In genomic region chr6:36028088-36028886, GRCh38 we compare ENCODE assay signal across 8 cellular contexts. TPM values are rescaled to one million over a fixed set of nuclear protein-coding genes. Genes with fewer than 3 reads are reported as not detected.
DNase-seq lines count a peak whose midpoint lies in the region; ATAC-seq lines count a peak whose summit lies in the region.

No MANE protein-coding gene starts in this region.

- peak overlapping the region; percentile 90 for H3K4me3 ChIP-seq in ectodermal cell (ENCODE audit: insufficient read depth, low read depth, low read length)

- peaks cover 11% of the 10 kb centered on the region for H3K4me1 ChIP-seq in ectodermal cell (ENCODE audit: control insufficient read depth, insufficient read depth, low read length)

- peak; percentile 31 for ATAC-seq in GM21528 (IDR thresholded peaks at IDR 0.05; ENCODE audit: low FRiP score, unreplicated experiment)

- H3K27ac Mint-ChIP-seq in IgD-negative memory B cell, result peak overlapping the region; percentile 5 to 63 (median 41)

- 0% methylated on average over 45 of the region's 45 CpGs for WGBS in ectodermal cell, 2 experiments

- H3K27ac ChIP-seq in ectodermal cell (ENCODE audit: insufficient read depth, low read depth, low read length, poor library complexity, severe bottlenecking), result peak overlapping the region; percentile 77

- peaks cover 22% of the 10 kb centered on the region for H3K27me3 ChIP-seq in ectodermal cell (ENCODE audit: control insufficient read depth, insufficient read depth, low read length, poor library complexity, severe bottlenecking)

- H3K4me1 Mint-ChIP-seq in IgD-negative memory B cell, result peaks cover 29 to 36% (median 29%) of the 10 kb centered on the region in 3 donors

- peak overlapping the region; percentile 80 to 98 (median 92) for H3K4me3 Mint-ChIP-seq in IgD-negative memory B cell

- no peaks in the 10 kb centered on the region for H3K9me3 Mint-ChIP-seq in IgD-negative memory B cell

- DNase-seq in DMS53 (lab: John Stamatoyannopoulos, UW) (peak; percentile 74), medulla oblongata (ENCODE audit: extremely low spot score) (peak; percentile 38), COLO829 (ENCODE audit: low spot score) (no peak)
- DNase-seq in activated CD4-positive, alpha-beta T cell treated with anti-CD3 and anti-CD28 coated beads for 4 hours, result peak; percentile 30 to 55
- peak; percentile 19 for DNase-seq in stimulated activated CD8-positive, alpha-beta memory T cell treated with anti-CD3 and anti-CD28 coated beads, Interleukin-12 subunit alpha, Interleukin-12 subunit beta, amount 100 ng/mL, for 1 hour (ENCODE audit: low read depth)

- peaks cover 18% of the 10 kb centered on the region for H3K27me3 Mint-ChIP-seq in IgD-negative memory B cell

- H3K9me3 ChIP-seq in ectodermal cell (ENCODE audit: control insufficient read depth, low read length), result no peaks in the 10 kb centered on the region

- H3K36me3 Mint-ChIP-seq in IgD-negative memory B cell, result no peaks in the 10 kb centered on the region

- no peaks in the 10 kb centered on the region for H3K36me3 ChIP-seq in ectodermal cell (ENCODE audit: control insufficient read depth, insufficient read depth, low read length)

RNA-seq across cellular contexts. Expression of gene MAPK14, which starts 0.7 kb away (rescaled TPM):
- 33.4 TPM for polyA plus RNA-seq in IgD-negative memory B cell
- polyA plus RNA-seq in ectodermal cell (2013, experiment 1 of 4), result 42.3 TPM
- polyA plus RNA-seq in ectodermal cell (2013, experiment 2 of 4), result 46.3 TPM
- polyA plus RNA-seq in ectodermal cell (2013, experiment 3 of 4), result 33.3 TPM
- 36.2 TPM for polyA plus RNA-seq in ectodermal cell (2013, experiment 4 of 4)

RNA-seq across cellular contexts. Expression of gene SLC26A8, which starts 3.8 kb away (rescaled TPM):
- not detected for polyA plus RNA-seq in IgD-negative memory B cell
- polyA plus RNA-seq in ectodermal cell (2013, experiment 1 of 4), result 0.74 TPM
- 0.37 TPM for polyA plus RNA-seq in ectodermal cell (2013, experiment 2 of 4)
- 0.37 TPM for polyA plus RNA-seq in ectodermal cell (2013, experiment 3 of 4)
- 0.85 TPM for polyA plus RNA-seq in ectodermal cell (2013, experiment 4 of 4)
